33 cellular contexts compared by ENCODE assay signal in genomic region chr2:101987832-101988231, GRCh38. TPM values are rescaled to one million over a fixed set of nuclear protein-coding genes. Genes with fewer than 3 reads are reported as not detected.
DNase-seq lines count a peak whose midpoint lies in the region; ATAC-seq, FAIRE-seq and TF ChIP-seq lines count a peak whose summit lies in the region.
"Had no signal": no experiment of that assay in that cellular context is flagged by ENCODE, and none has a peak within 500 bp of the region (broad histone marks: within the 10 kb centered on the region; RNA-seq: fewer than 3 reads in every experiment).

No MANE protein-coding gene starts in this region.

- peaks cover 2% of the 10 kb centered on the region for H3K9me3 ChIP-seq in trophoblast cell (ENCODE audit: insufficient read depth, low read depth, low read length)
- H3K9me3 ChIP-seq: upper lobe of left lung had no signal

- H4K12ac ChIP-seq in trophoblast cell (ENCODE audit: low read depth, low read length): no peak overlapping the region

- peaks cover 8% of the 10 kb centered on the region for H3K79me1 ChIP-seq in trophoblast cell (ENCODE audit: low read length)

- no CpG with 5 or more reads among the region's 5 CpGs for WGBS in trophoblast cell (ENCODE audit: extremely low coverage, insufficient coverage, insufficient read length)

- no peaks in the 10 kb centered on the region for H4K20me1 ChIP-seq in GM23338 (replicated peaks; ENCODE audit: insufficient read depth)

- no peak overlapping the region for H3K4me3 ChIP-seq in GM23338
- H3K4me3 ChIP-seq in trophoblast cell (ENCODE audit: low read depth, low read length): no peak overlapping the region
- H3K4me3 ChIP-seq: cardiac muscle cell, coronary artery, upper lobe of left lung had no signal

- H3K27ac ChIP-seq in GM23338 (ENCODE audit: low read depth) (no peak overlapping the region), trophoblast cell (ENCODE audit: low read depth, low read length) (no peak overlapping the region)
- H3K27ac ChIP-seq: cardiac muscle cell, coronary artery, RWPE1 had no signal

- peak overlapping the region; percentile 43 for H3K4me3 Mint-ChIP-seq in activated CD4-positive, alpha-beta T cell treated with anti-CD3 and anti-CD28 coated beads, Interleukin-2, amount 10 ng/mL, durations not matched to agents 7 days and 5 days
- H3K4me3 Mint-ChIP-seq in GM23338 (no peak overlapping the region), immature natural killer cell (peak overlapping the region; percentile 58 to 77 (median 74))
- H3K4me3 Mint-ChIP-seq: activated CD4-positive, alpha-beta memory T cell treated with anti-CD3 and anti-CD28 coated beads, Interleukin-2, amount 10 ng/mL, durations not matched to agents 7 days and 5 days; H9; naive B cell had no signal

- H3K23ac ChIP-seq in trophoblast cell (ENCODE audit: low read length): no peak overlapping the region

- no peak overlapping the region for H3K9ac ChIP-seq in trophoblast cell (ENCODE audit: low read length)

- no peak overlapping the region for H3K14ac ChIP-seq in trophoblast cell (ENCODE audit: low read length)

- peaks cover 2% of the 10 kb centered on the region for H3K9me3 Mint-ChIP-seq in activated CD4-positive, alpha-beta T cell treated with anti-CD3 and anti-CD28 coated beads, Interleukin-2, amount 10 ng/mL, durations not matched to agents 7 days and 5 days
- no peaks in the 10 kb centered on the region for H3K9me3 Mint-ChIP-seq in GM23338
- H3K9me3 Mint-ChIP-seq in immature natural killer cell: no peaks in the 10 kb centered on the region
- H3K9me3 Mint-ChIP-seq: activated CD4-positive, alpha-beta memory T cell treated with anti-CD3 and anti-CD28 coated beads, Interleukin-2, amount 10 ng/mL, durations not matched to agents 7 days and 5 days; activated T-helper 2 cell treated with anti-CD3 and anti-CD28 coated beads, Interferon-gamma antibody, Interleukin-2, Interleukin-4, amounts not matched to agents 10 μg/mL and 5 μg/mL and 100 μg/mL, durations not matched to agents 14 hours and 24 hours and 36 hours; H9 had no signal

- DNase-seq in activated CD4-positive, alpha-beta T cell treated with anti-CD3 and anti-CD28 coated beads, Interleukin-2, amount 10 ng/mL, durations not matched to agents 7 days and 5 days: no peak
- DNase-seq in activated CD4-positive, alpha-beta T cell treated with anti-CD3 and anti-CD28 coated beads for 4 hours: no peak
- DNase-seq in GM23338 (ENCODE audit: low spot score) (no peak), immature natural killer cell (no peak), trophoblast cell (peak; percentile 62 to 69), DMS153 treated with DMSO at 0.1 percent for 48 hours (lab: John Stamatoyannopoulos, UW; ENCODE audit: unreplicated experiment) (no peak), A172 (ENCODE audit: low spot score) (no peak), D721Med (ENCODE audit: insufficient read length, low spot score) (no peak)
- DNase-seq: activated CD4-positive, alpha-beta memory T cell treated with anti-CD3 and anti-CD28 coated beads, Interleukin-2, amount 10 ng/mL, durations not matched to agents 7 days and 5 days; activated T-cell treated with anti-CD3 and anti-CD28 coated beads for 4 hours; erythroblast; glutamatergic neuron; H9; MM.1S; naive B cell; NCI-H1417; NCI-H2029; occipital lobe; OCI-M1; stimulated activated CD4-positive, alpha-beta T cell treated with anti-CD3 and anti-CD28 coated beads, Interleukin-15, amount 100 ng/mL, for 24 hours; stimulated activated CD4-positive, alpha-beta T cell treated with anti-CD3 and anti-CD28 coated beads, Interleukin-4, amount 100 ng/mL, for 4 hours had no signal

- POLR2A ChIA-PET in activated CD4-positive, alpha-beta T cell treated with anti-CD3 and anti-CD28 coated beads, Interleukin-2, amount 10 ng/mL, durations not matched to agents 7 days and 5 days (lab: Charles Lee): no interaction called here

- TF ChIP-seq CTCF in GM23338 (conservative IDR thresholded peaks at IDR 0.05; ENCODE audit: low read depth in 2 of 2) (no peak), D721Med (IDR thresholded peaks at IDR 0.05; ENCODE audit: insufficient read depth, missing control alignments) (no peak)

- H4K8ac ChIP-seq in trophoblast cell (ENCODE audit: low read depth, low read length): no peak overlapping the region

- H2AK5ac ChIP-seq in trophoblast cell (ENCODE audit: low read length): no peak overlapping the region

- H3K18ac ChIP-seq in trophoblast cell (ENCODE audit: low read length): no peak overlapping the region

- peak overlapping the region; percentile 95 for H3K27ac Mint-ChIP-seq in activated CD4-positive, alpha-beta T cell treated with anti-CD3 and anti-CD28 coated beads, Interleukin-2, amount 10 ng/mL, durations not matched to agents 7 days and 5 days
- no peak overlapping the region for H3K27ac Mint-ChIP-seq in GM23338
- peak overlapping the region; percentile 80 to 95 (median 86) for H3K27ac Mint-ChIP-seq in immature natural killer cell
- H3K27ac Mint-ChIP-seq: activated CD4-positive, alpha-beta memory T cell treated with anti-CD3 and anti-CD28 coated beads, Interleukin-2, amount 10 ng/mL, durations not matched to agents 7 days and 5 days; activated T-helper 2 cell treated with anti-CD3 and anti-CD28 coated beads, Interferon-gamma antibody, Interleukin-2, Interleukin-4, amounts not matched to agents 10 μg/mL and 5 μg/mL and 100 μg/mL, durations not matched to agents 14 hours and 24 hours and 36 hours had no signal

- H3K36me3 ChIP-seq in GM23338 (ENCODE audit: insufficient read depth) (no peaks in the 10 kb centered on the region), trophoblast cell (ENCODE audit: control insufficient read depth in 1 of 2, insufficient read depth in 2 of 2, low read length in 2 of 2) (no peaks in the 10 kb centered on the region)
- H3K36me3 ChIP-seq: cardiac muscle cell, upper lobe of left lung had no signal

- H3K27me3 ChIP-seq in GM23338 (ENCODE audit: insufficient read depth) (no peaks in the 10 kb centered on the region), trophoblast cell (ENCODE audit: insufficient read depth, low read length) (no peaks in the 10 kb centered on the region)
- H3K27me3 ChIP-seq: cardiac muscle cell, upper lobe of left lung had no signal

- H3K4me2 ChIP-seq in GM23338 (no peak overlapping the region), trophoblast cell (ENCODE audit: low read length) (no peak overlapping the region)

- H3K4me1 ChIP-seq in GM23338 (ENCODE audit: insufficient read depth) (no peaks in the 10 kb centered on the region), trophoblast cell (ENCODE audit: control insufficient read depth in 1 of 2, insufficient read depth in 2 of 2, low read length in 2 of 2) (peaks cover 9 to 15% of the 10 kb centered on the region in 2 experiments)

- no peaks in the 10 kb centered on the region for H3F3A ChIP-seq in GM23338 (replicated peaks; ENCODE audit: low read depth)

- H2BK12ac ChIP-seq in trophoblast cell (ENCODE audit: low read length): no peak overlapping the region

- no peaks in the 10 kb centered on the region; the same call in 1 of the 2 replicates for H3K9me2 ChIP-seq in GM23338 (ENCODE audit: insufficient read depth)

- no peak for FAIRE-seq in D721Med (lab: Jason Lieb, UNC)
- FAIRE-seq: A204.1, astrocyte, GM18507, GM19239, keratinocyte, TTC549 had no signal

- H3K4me1 Mint-ChIP-seq in activated CD4-positive, alpha-beta T cell treated with anti-CD3 and anti-CD28 coated beads, Interleukin-2, amount 10 ng/mL, durations not matched to agents 7 days and 5 days: peaks cover 34% of the 10 kb centered on the region
- H3K4me1 Mint-ChIP-seq in GM23338 (peaks cover 19% of the 10 kb centered on the region), immature natural killer cell (peaks cover 73 to 75% of the 10 kb centered on the region in 2 donors)
- H3K4me1 Mint-ChIP-seq: activated CD4-positive, alpha-beta memory T cell treated with anti-CD3 and anti-CD28 coated beads, Interleukin-2, amount 10 ng/mL, durations not matched to agents 7 days and 5 days had no signal

- peaks cover 15% of the 10 kb centered on the region for H3K27me3 Mint-ChIP-seq in activated CD4-positive, alpha-beta T cell treated with anti-CD3 and anti-CD28 coated beads, Interleukin-2, amount 10 ng/mL, durations not matched to agents 7 days and 5 days
- H3K27me3 Mint-ChIP-seq in GM23338 (ENCODE audit: insufficient read depth, low read depth, poor library complexity) (peaks cover 11% of the 10 kb centered on the region), immature natural killer cell (ENCODE audit: low read depth in 3 of 3) (peaks cover 23 to 52% (median 45%) of the 10 kb centered on the region in 3 donors)

- H2BK5ac ChIP-seq in trophoblast cell (ENCODE audit: low read depth, low read length, poor library complexity): no peak overlapping the region

- H2AFZ ChIP-seq in GM23338 (peak overlapping the region; percentile 52; the same call in 1 of the 2 replicates), trophoblast cell (ENCODE audit: insufficient read depth, low read length, poor library complexity) (no peak overlapping the region)

- ATAC-seq in GM23338: peak; percentile 53

- peak overlapping the region; percentile 15 for H4K91ac ChIP-seq in trophoblast cell (ENCODE audit: low read depth, low read length)

- H3K4ac ChIP-seq in trophoblast cell (ENCODE audit: low read depth, low read length): no peak overlapping the region

- H2BK120ac ChIP-seq in trophoblast cell (ENCODE audit: insufficient read depth, low read length, poor library complexity): no peak overlapping the region

- H3K79me2 ChIP-seq in GM23338 (replicated peaks; ENCODE audit: insufficient read depth): no peaks in the 10 kb centered on the region
- no peaks in the 10 kb centered on the region for H3K79me2 ChIP-seq in trophoblast cell (ENCODE audit: control insufficient read depth, insufficient read depth, low read length, poor library complexity)

- H3K36me3 Mint-ChIP-seq in activated CD4-positive, alpha-beta T cell treated with anti-CD3 and anti-CD28 coated beads, Interleukin-2, amount 10 ng/mL, durations not matched to agents 7 days and 5 days (ENCODE audit: low read depth): no peaks in the 10 kb centered on the region
- no peaks in the 10 kb centered on the region for H3K36me3 Mint-ChIP-seq in GM23338 (ENCODE audit: low read depth)
- H3K36me3 Mint-ChIP-seq in immature natural killer cell: peaks cover 0 to 6% (median 0%) of the 10 kb centered on the region in 3 donors
- H3K36me3 Mint-ChIP-seq: naive B cell had no signal

- CTCF ChIA-PET in activated CD4-positive, alpha-beta T cell treated with anti-CD3 and anti-CD28 coated beads, Interleukin-2, amount 10 ng/mL, durations not matched to agents 7 days and 5 days (lab: Charles Lee): interaction anchor here (0.6 to 1.2 kb wide), 4 partner anchors 13 to 326 kb away, joined by 3 to 5 read pairs (median 4); no protein-coding TSS in a partner anchor

RNA-seq across cellular contexts. Expression of gene IL1R2, which starts 3.9 kb away (rescaled TPM):
- total RNA-seq in activated CD4-positive, alpha-beta T cell treated with anti-CD3 and anti-CD28 coated beads, Interleukin-2, amount 10 ng/mL, durations not matched to agents 7 days and 5 days: under 1 TPM; 0.50 to 0.52 TPM
- not detected in 2 replicates for total RNA-seq in GM23338 (2014; rRNA removed; shearing (Covaris generic))
- not detected in 2 replicates for polyA plus RNA-seq in GM23338 (2016; fragmentation: Nextera tagmentation; extraction: Ambion mirVana)
- 1 to 10 TPM in 2 of 3 donors, not detected in 1; 1.8 to 3.3 TPM for polyA plus RNA-seq in immature natural killer cell
- 1.0 and 1.4 TPM in 2 replicates for polyA plus RNA-seq in trophoblast cell (2013)
- total RNA-seq in A172 (2014; rRNA removed; shearing (Covaris generic)): not detected in 2 replicates
- total RNA-seq: cardiac muscle cell, Daoy, H9, occipital lobe had no signal
- polyA plus RNA-seq: cardiac muscle cell had no signal

Comparison
In these comparisons a context has a peak if more than half of its experiments do, and no peak if none do; other contexts are left out.
1. DNase-seq: peak in trophoblast cell (2 of 2); none in activated CD4-positive, alpha-beta T cell treated with anti-CD3 and anti-CD28 coated beads, Interleukin-2, amount 10 ng/mL, durations not matched to agents 7 days and 5 days (single experiment), activated CD4-positive, alpha-beta T cell treated with anti-CD3 and anti-CD28 coated beads for 4 hours (0 of 2), GM23338 (single experiment), immature natural killer cell (0 of 3), DMS153 treated with DMSO at 0.1 percent for 48 hours (single experiment), A172 (single experiment) and D721Med (single experiment).